ENCODE assay signal across 26 cellular contexts in genomic region chr7:27684491-27684890, GRCh38.
"Had no signal": no experiment of that assay in that cellular context is flagged by ENCODE, and none has a peak within 500 bp of the region (broad histone marks: within the 10 kb centered on the region; RNA-seq: fewer than 3 reads in every experiment).

No MANE protein-coding gene starts in this region.

- H3K36me3 ChIP-seq: breast epithelium, right atrium auricular region, transverse colon, uterus had no signal

- DNase-seq: activated CD4-positive, alpha-beta memory T cell treated with anti-CD3 and anti-CD28 coated beads, Interleukin-2, amount 10 ng/mL, durations not matched to agents 7 days and 5 days; activated CD4-positive, alpha-beta T cell treated with anti-CD3 and anti-CD28 coated beads, Interleukin-2, amount 10 ng/mL, durations not matched to agents 24 days and 14 days; activated CD4-positive, CD25-positive, alpha-beta regulatory T cell treated with anti-CD3 and anti-CD28 coated beads, Interleukin-2, amount 50 U/mL, for 72 hours; activated CD8-positive, alpha-beta memory T cell treated with anti-CD3 and anti-CD28 coated beads, Interleukin-2, amount 50 U/mL, for 48 hours; activated gamma-delta T cell treated with Interleukin-2 at 50 U/mL for 16 hours; activated naive CD4-positive, alpha-beta T cell treated with anti-CD3 and anti-CD28 coated beads, Interleukin-2, amount 50 U/mL, for 16 hours; activated T-cell treated with anti-CD3 and anti-CD28 coated beads, Interleukin-2, amount 50 U/mL, for 4 hours; amygdala; central memory CD4-positive, alpha-beta T cell; endodermal cell; foreskin melanocyte; left cardiac atrium; left ventricle myocardium superior; naive thymus-derived CD8-positive, alpha-beta T cell; occipital lobe; stimulated activated CD4-positive, alpha-beta T cell treated with anti-CD3 and anti-CD28 coated beads, Interleukin-15, amount 100 ng/mL, for 24 hours; stimulated activated naive CD4-positive, alpha-beta T cell treated with Interleukin-2 at 50 U/mL for 16 hours; T-helper 17 cell; T1000; transverse colon; uterus had no signal

- ATAC-seq: activated T-cell treated with anti-CD3 and anti-CD28 coated beads, Interleukin-2, amount 50 U/mL, for 4 hours; activated T-helper 17 cell treated with anti-CD3 and anti-CD28 coated beads, Interleukin-2, amount 50 U/mL, for 72 hours; esophagus mucosa; left cardiac atrium; left ventricle myocardium superior; naive thymus-derived CD8-positive, alpha-beta T cell; T-helper 17 cell had no signal

- H3K4me3 Mint-ChIP-seq: activated CD4-positive, alpha-beta memory T cell treated with anti-CD3 and anti-CD28 coated beads, Interleukin-2, amount 10 ng/mL, durations not matched to agents 7 days and 5 days; activated CD4-positive, alpha-beta T cell treated with anti-CD3 and anti-CD28 coated beads, Interleukin-2, amount 10 ng/mL, durations not matched to agents 24 days and 14 days; activated T-cell treated with anti-CD3 and anti-CD28 coated beads, Interleukin-2, amount 50 U/mL, for 4 hours; activated T-helper 17 cell treated with anti-CD3 and anti-CD28 coated beads, Interleukin-2, amount 50 U/mL, for 72 hours; endodermal cell; naive thymus-derived CD8-positive, alpha-beta T cell; neural crest cell; T-helper 17 cell had no signal

- H3K4me3 ChIP-seq: breast epithelium, right atrium auricular region, transverse colon, uterus had no signal

- H3K27ac Mint-ChIP-seq: activated CD4-positive, alpha-beta memory T cell treated with anti-CD3 and anti-CD28 coated beads, Interleukin-2, amount 10 ng/mL, durations not matched to agents 7 days and 5 days; activated CD4-positive, alpha-beta T cell treated with anti-CD3 and anti-CD28 coated beads, Interleukin-2, amount 10 ng/mL, durations not matched to agents 24 days and 14 days; activated T-helper 17 cell treated with anti-CD3 and anti-CD28 coated beads, Interleukin-2, amount 50 U/mL, for 72 hours; endodermal cell; T-helper 17 cell had no signal

- H3K4me1 Mint-ChIP-seq: activated CD4-positive, alpha-beta memory T cell treated with anti-CD3 and anti-CD28 coated beads, Interleukin-2, amount 10 ng/mL, durations not matched to agents 7 days and 5 days; activated CD4-positive, alpha-beta T cell treated with anti-CD3 and anti-CD28 coated beads, Interleukin-2, amount 10 ng/mL, durations not matched to agents 24 days and 14 days; activated T-helper 17 cell treated with anti-CD3 and anti-CD28 coated beads, Interleukin-2, amount 50 U/mL, for 72 hours; endodermal cell; naive thymus-derived CD8-positive, alpha-beta T cell; neural crest cell; T-helper 17 cell had no signal

- H3K9me3 ChIP-seq: breast epithelium, right atrium auricular region, transverse colon, uterus had no signal

- H3K27ac ChIP-seq: breast epithelium, right atrium auricular region, transverse colon, uterus had no signal

- H3K4me1 ChIP-seq: breast epithelium, right atrium auricular region, transverse colon, uterus had no signal

- H3K27me3 ChIP-seq: breast epithelium, right atrium auricular region, transverse colon, uterus had no signal

- H3K9me3 Mint-ChIP-seq: activated CD4-positive, alpha-beta memory T cell treated with anti-CD3 and anti-CD28 coated beads, Interleukin-2, amount 10 ng/mL, durations not matched to agents 7 days and 5 days; activated CD4-positive, alpha-beta T cell treated with anti-CD3 and anti-CD28 coated beads, Interleukin-2, amount 10 ng/mL, durations not matched to agents 24 days and 14 days; activated T-helper 17 cell treated with anti-CD3 and anti-CD28 coated beads, Interleukin-2, amount 50 U/mL, for 72 hours; endodermal cell had no signal
